Comparison of ENCODE assay signal across 21 cellular contexts in the genomic region with DNA sequence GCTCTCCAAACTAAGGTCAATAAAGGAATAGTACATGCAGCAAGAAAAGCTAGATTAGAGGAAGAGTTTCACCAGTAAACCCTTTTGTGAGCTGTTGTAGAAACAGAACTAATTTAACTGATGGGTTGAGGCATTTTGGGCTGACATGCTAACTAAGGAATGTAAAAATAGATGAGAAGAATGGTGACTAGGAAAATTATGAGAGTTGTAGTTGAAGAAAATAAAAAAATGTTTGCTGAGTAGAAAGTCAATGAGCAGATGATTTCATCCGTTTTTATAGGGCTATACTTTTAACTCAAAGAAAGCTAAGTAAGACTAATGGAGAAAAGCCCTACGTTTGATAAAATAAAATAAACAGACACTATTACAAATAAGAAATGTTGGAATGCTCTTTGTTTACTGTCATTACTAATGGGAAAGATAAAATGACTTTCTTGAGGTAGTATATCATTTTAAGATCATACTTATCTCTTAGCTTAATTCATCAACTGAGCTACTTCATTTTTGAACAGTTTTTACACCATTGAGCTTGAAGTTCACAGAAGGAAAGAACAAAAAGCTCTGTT.
"Had no signal": no experiment of that assay in that cellular context is flagged by ENCODE, and none has a peak within 500 bp of the region (broad histone marks: within the 10 kb centered on the region; RNA-seq: fewer than 3 reads in every experiment).

No MANE protein-coding gene starts in this region.

- H3K27me3 ChIP-seq: breast epithelium, gastrocnemius medialis had no signal

- H3K36me3 Mint-ChIP-seq: activated CD8-positive, alpha-beta memory T cell treated with anti-CD3 and anti-CD28 coated beads, Interleukin-2, amount 10 ng/mL, durations not matched to agents 7 days and 5 days; activated naive CD8-positive, alpha-beta T cell treated with anti-CD3 and anti-CD28 coated beads, Interleukin-2, amount 10 ng/mL, durations not matched to agents 7 days and 5 days; memory B cell; naive thymus-derived CD8-positive, alpha-beta T cell; stimulated activated memory B cell treated with anti-CD40 and anti-IgM and Interleukin-4, amounts not matched to agents 10 μg/mL and 1 μg/mL and 100 μg/mL, for 72 hours had no signal

- H3K79me2 ChIP-seq: parathyroid adenoma had no signal

- DNase-seq: activated B cell treated with CpG ODN at 0.5 μM for 24 hours; activated CD4-positive, alpha-beta memory T cell treated with anti-CD3 and anti-CD28 coated beads, Interleukin-2, amount 10 ng/mL, durations not matched to agents 7 days and 5 days; activated CD4-positive, alpha-beta T cell treated with anti-CD3 and anti-CD28 coated beads for 4 hours; activated CD8-positive, alpha-beta memory T cell treated with anti-CD3 and anti-CD28 coated beads, Interleukin-2, amount 10 ng/mL, durations not matched to agents 7 days and 5 days; activated naive CD4-positive, alpha-beta T cell treated with Interleukin-2 at 50 U/mL for 16 hours; activated naive CD8-positive, alpha-beta T cell treated with anti-CD3 and anti-CD28 coated beads, Interleukin-2, amount 10 ng/mL, durations not matched to agents 7 days and 5 days; aorta; erythroblast; gastrocnemius medialis; head of caudate nucleus; kidney glomerular epithelial cell; left ventricle myocardium superior; naive thymus-derived CD8-positive, alpha-beta T cell; stimulated activated CD4-positive, alpha-beta T cell treated with anti-CD3 and anti-CD28 coated beads, Interleukin-4, amount 100 ng/mL, for 24 hours had no signal

- H3K9ac ChIP-seq: parathyroid adenoma had no signal

- H3K36me3 ChIP-seq: breast epithelium, gastrocnemius medialis had no signal

- H3K9me3 ChIP-seq: breast epithelium, gastrocnemius medialis had no signal

- H3K4me3 Mint-ChIP-seq: activated B cell treated with CpG ODN at 0.5 μM for 24 hours; activated CD4-positive, alpha-beta memory T cell treated with anti-CD3 and anti-CD28 coated beads, Interleukin-2, amount 10 ng/mL, durations not matched to agents 7 days and 5 days; activated CD8-positive, alpha-beta memory T cell treated with anti-CD3 and anti-CD28 coated beads, Interleukin-2, amount 10 ng/mL, durations not matched to agents 7 days and 5 days; activated naive CD8-positive, alpha-beta T cell treated with anti-CD3 and anti-CD28 coated beads, Interleukin-2, amount 10 ng/mL, durations not matched to agents 7 days and 5 days; memory B cell; naive thymus-derived CD8-positive, alpha-beta T cell; stimulated activated memory B cell treated with anti-CD40 and anti-IgM and Interleukin-4, amounts not matched to agents 10 μg/mL and 1 μg/mL and 100 μg/mL, for 72 hours had no signal

- H3K9me3 Mint-ChIP-seq: activated B cell treated with CpG ODN at 0.5 μM for 24 hours; activated CD4-positive, alpha-beta memory T cell treated with anti-CD3 and anti-CD28 coated beads, Interleukin-2, amount 10 ng/mL, durations not matched to agents 7 days and 5 days; activated naive CD8-positive, alpha-beta T cell treated with anti-CD3 and anti-CD28 coated beads, Interleukin-2, amount 10 ng/mL, durations not matched to agents 7 days and 5 days; activated T-helper 2 cell treated with anti-CD3 and anti-CD28 coated beads, Interferon-gamma antibody, Interleukin-2, Interleukin-4, amounts not matched to agents 10 μg/mL and 5 μg/mL and 100 μg/mL, durations not matched to agents 14 hours and 24 hours and 36 hours; memory B cell; naive thymus-derived CD8-positive, alpha-beta T cell; stimulated activated memory B cell treated with anti-CD40 and anti-IgM and Interleukin-4, amounts not matched to agents 10 μg/mL and 1 μg/mL and 100 μg/mL, for 72 hours had no signal

- H2AFZ ChIP-seq: parathyroid adenoma had no signal

- H3K27ac ChIP-seq: breast epithelium, coronary artery, gastrocnemius medialis, parathyroid adenoma had no signal

- ATAC-seq: activated CD8-positive, alpha-beta memory T cell treated with anti-CD3 and anti-CD28 coated beads, Interleukin-2, amount 10 ng/mL, durations not matched to agents 7 days and 5 days; gastrocnemius medialis; left ventricle myocardium superior; naive thymus-derived CD8-positive, alpha-beta T cell; sciatic nerve; stimulated activated memory B cell treated with anti-CD40 and anti-IgM and Interleukin-4, amounts not matched to agents 10 μg/mL and 1 μg/mL and 100 μg/mL, for 72 hours had no signal

- H3K4me3 ChIP-seq: breast epithelium, coronary artery, gastrocnemius medialis had no signal

- H3K4me1 Mint-ChIP-seq: activated B cell treated with CpG ODN at 0.5 μM for 24 hours; activated CD4-positive, alpha-beta memory T cell treated with anti-CD3 and anti-CD28 coated beads, Interleukin-2, amount 10 ng/mL, durations not matched to agents 7 days and 5 days; activated CD8-positive, alpha-beta memory T cell treated with anti-CD3 and anti-CD28 coated beads, Interleukin-2, amount 10 ng/mL, durations not matched to agents 7 days and 5 days; activated naive CD8-positive, alpha-beta T cell treated with anti-CD3 and anti-CD28 coated beads, Interleukin-2, amount 10 ng/mL, durations not matched to agents 7 days and 5 days; naive thymus-derived CD8-positive, alpha-beta T cell; stimulated activated memory B cell treated with anti-CD40 and anti-IgM and Interleukin-4, amounts not matched to agents 10 μg/mL and 1 μg/mL and 100 μg/mL, for 72 hours had no signal

- H3K4me1 ChIP-seq: breast epithelium, parathyroid adenoma had no signal
